In the genomic region with DNA sequence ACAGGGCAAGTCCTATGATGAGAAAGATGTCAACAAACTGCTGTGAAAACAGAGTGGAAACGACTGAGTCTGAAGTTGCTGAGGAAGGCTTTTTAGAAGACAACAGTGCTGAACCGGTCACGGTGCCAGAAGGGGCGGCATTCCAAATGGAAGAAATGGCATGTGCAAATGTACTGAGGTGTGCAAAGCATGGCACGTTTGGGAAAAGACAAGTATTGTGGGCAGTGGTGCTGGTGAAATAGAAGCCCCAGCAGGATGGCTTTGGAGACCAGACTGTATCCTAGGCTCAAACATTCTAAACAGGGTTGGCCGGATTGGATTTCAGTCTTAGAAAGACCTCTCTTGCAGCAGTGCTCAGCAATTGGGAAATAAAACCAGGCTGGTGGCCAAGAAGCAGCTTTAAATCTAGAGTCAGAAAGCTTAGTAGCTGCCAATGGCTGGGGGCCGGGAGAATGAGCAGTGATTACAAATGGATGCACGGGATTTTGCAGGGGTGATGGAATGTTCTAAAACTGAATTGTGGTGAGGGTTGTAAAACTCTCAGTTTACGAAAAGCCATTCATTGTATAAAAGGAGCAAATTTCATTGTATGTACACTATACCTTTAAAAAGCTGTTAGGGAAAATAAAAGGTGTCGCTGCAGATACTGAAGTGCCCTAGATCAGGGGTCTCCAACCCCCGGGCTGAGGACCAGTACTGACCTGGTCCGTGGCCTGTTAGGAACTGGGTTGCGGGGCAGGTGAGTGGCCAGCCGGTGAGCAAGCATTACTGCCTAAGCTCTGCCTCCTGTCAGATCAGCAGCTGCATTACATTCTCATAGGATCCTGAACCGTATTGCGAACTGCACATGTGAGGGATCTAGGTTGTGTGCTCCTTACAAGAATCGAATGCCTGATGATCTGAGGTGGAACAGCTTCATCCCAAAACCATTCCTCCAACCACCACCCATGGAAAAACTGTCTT, we compare ENCODE assay signal across 17 cellular contexts.
A peak's percentile ranks its signal among the peaks of the same experiment; 100 is the strongest.
DNase-seq lines count a peak whose midpoint lies in the region; ATAC-seq and TF ChIP-seq lines count a peak whose summit lies in the region.
"Had no signal": no experiment of that assay in that cellular context is flagged by ENCODE, and none has a peak within 500 bp of the region (broad histone marks: within the 10 kb centered on the region; RNA-seq: fewer than 3 reads in every experiment).

No MANE protein-coding gene starts in this region.

- TF ChIP-seq CTCF in gastrocnemius medialis (IDR thresholded peaks at IDR 0.05 in 4 of 5, conservative IDR thresholded peaks at IDR 0.05 in 1 of 5), result no peak

- TF ChIP-seq POLR2A in gastrocnemius medialis (IDR thresholded peaks at IDR 0.05), result no peak

- H3K4me1 ChIP-seq in gastrocnemius medialis, result no peaks in the 10 kb centered on the region
- H3K4me1 ChIP-seq: spleen had no signal

- DNase-seq in Ammon's horn (ENCODE audit: low spot score) (peak; percentile 16), amniotic epithelial cell (ENCODE audit: low read depth) (peak; percentile 75), iris pigment epithelial cell (ENCODE audit: low read depth) (peak; percentile 88), gastrocnemius medialis (peak; percentile 32 to 71), NOMO-1 treated with DMSO at 0.1 percent for 48 hours (lab: John Stamatoyannopoulos, UW; ENCODE audit: unreplicated experiment) (no peak), NCI-H510A (lab: John Stamatoyannopoulos, UW) (no peak), Kasumi-1 (lab: John Stamatoyannopoulos, UW) (no peak)
- DNase-seq: activated CD4-positive, alpha-beta T cell treated with anti-CD3 and anti-CD28 coated beads for 1 hour; DND-41; hippocampal formation; NCI-H2171 treated with DMSO at 0.1 percent for 48 hours; NK-92 treated with Interleukin-12 subunit alpha and Interleukin-12 subunit beta, amount 100 ng/mL, for 24 hours; SHP77; spleen had no signal

- H3K27me3 ChIP-seq in gastrocnemius medialis, result no peaks in the 10 kb centered on the region
- H3K27me3 ChIP-seq: spleen had no signal

- H3K4me3 ChIP-seq in gastrocnemius medialis, result no peak overlapping the region
- H3K4me3 ChIP-seq: GM12878, spleen had no signal

- in situ Hi-C loops in gastrocnemius medialis (cut with MboI; ENCODE audit: low sequenced_read_pairs in 4 of 4), result no loop called here

- H3K9me3 ChIP-seq in gastrocnemius medialis, result no peaks in the 10 kb centered on the region
- H3K9me3 ChIP-seq: spleen had no signal

- intact Hi-C loops in gastrocnemius medialis (cut with DNase I; ENCODE audit: low total_unique reads), result no loop called here

- ATAC-seq in gastrocnemius medialis, result peak; percentile 58 to 98
- no peak for ATAC-seq in GM18861 (IDR thresholded peaks at IDR 0.05; ENCODE audit: unreplicated experiment)
- ATAC-seq: GM12878 had no signal

- H3K27ac ChIP-seq in gastrocnemius medialis, result no peak overlapping the region
- H3K27ac ChIP-seq: C4-2B, spleen had no signal

- peaks cover 0 to 17% of the 10 kb centered on the region in 2 donors for H3K36me3 ChIP-seq in gastrocnemius medialis

Comparison
In these comparisons a context has a peak if more than half of its experiments do, and no peak if none do; other contexts are left out.
1. DNase-seq: peak in Ammon's horn (single experiment), amniotic epithelial cell (single experiment), iris pigment epithelial cell (single experiment) and gastrocnemius medialis (2 of 2); none in NOMO-1 treated with DMSO at 0.1 percent for 48 hours (single experiment), NCI-H510A (single experiment) and Kasumi-1 (0 of 2).